Comparison of ENCODE assay signal across 31 cellular contexts in genomic region chr19:53596056-53596455, GRCh38. TPM values are rescaled to one million over a fixed set of nuclear protein-coding genes. Genes with fewer than 3 reads are reported as not detected.
DNase-seq lines count a peak whose midpoint lies in the region; ATAC-seq and TF ChIP-seq lines count a peak whose summit lies in the region.
"Had no signal": no experiment of that assay in that cellular context is flagged by ENCODE, and none has a peak within 500 bp of the region (broad histone marks: within the 10 kb centered on the region; RNA-seq: fewer than 3 reads in every experiment).

No MANE protein-coding gene starts in this region.

- H3K36me3 Mint-ChIP-seq in GM23338 (ENCODE audit: low read depth), result peaks cover 2% of the 10 kb centered on the region; the same call in 1 of the 3 replicates

- H3K18ac ChIP-seq in trophoblast cell (ENCODE audit: low read length), result peak overlapping the region; percentile 68

- peak overlapping the region; percentile 100 for H3K27ac Mint-ChIP-seq in GM23338
- H3K27ac Mint-ChIP-seq: HFFc6 had no signal

- peaks cover 43% of the 10 kb centered on the region for H3F3A ChIP-seq in GM23338 (replicated peaks; ENCODE audit: low read depth)

- H3K4me2 ChIP-seq in GM23338 (peak overlapping the region; percentile 3), trophoblast cell (ENCODE audit: low read length) (no peak overlapping the region)
- H3K4me2 ChIP-seq: A549 had no signal

- peak overlapping the region; percentile 33 for H2BK5ac ChIP-seq in trophoblast cell (ENCODE audit: low read depth, low read length, poor library complexity)

- peak; percentile 10 for ATAC-seq in GM23338
- ATAC-seq in HG03439 (IDR thresholded peaks at IDR 0.05; ENCODE audit: unreplicated experiment), result no peak
- ATAC-seq: A549 had no signal

- H3K27me3 ChIP-seq in GM23338 (ENCODE audit: insufficient read depth) (no peaks in the 10 kb centered on the region), NT2/D1 (ENCODE audit: insufficient read depth, insufficient read length) (no peaks in the 10 kb centered on the region), iPS DF 6.9 (ENCODE audit: control insufficient read depth, insufficient read depth, low read length) (no peaks in the 10 kb centered on the region), trophoblast cell (ENCODE audit: insufficient read depth, low read length) (no peaks in the 10 kb centered on the region)
- H3K27me3 ChIP-seq: SJSA1 had no signal

- H4K12ac ChIP-seq in trophoblast cell (ENCODE audit: low read depth, low read length), result no peak overlapping the region

- no peaks in the 10 kb centered on the region; the same call in 1 of the 2 replicates for H3K9me2 ChIP-seq in GM23338 (ENCODE audit: insufficient read depth)

- H3K79me1 ChIP-seq in trophoblast cell (ENCODE audit: low read length), result peaks cover 52% of the 10 kb centered on the region

- peaks cover 14% of the 10 kb centered on the region; the same call in 2 of the 3 replicates for H3K9me3 Mint-ChIP-seq in GM23338

- H3K27me3 Mint-ChIP-seq in GM23338 (ENCODE audit: insufficient read depth, low read depth, poor library complexity), result peaks cover 18% of the 10 kb centered on the region
- H3K27me3 Mint-ChIP-seq: CD4-positive, alpha-beta memory T cell had no signal

- peak overlapping the region; percentile 81 for H2BK12ac ChIP-seq in trophoblast cell (ENCODE audit: low read length)

- H3K9ac ChIP-seq in NT2/D1 (ENCODE audit: insufficient read length, low read depth) (peak overlapping the region; percentile 74), trophoblast cell (ENCODE audit: low read length) (no peak overlapping the region)

- no peak overlapping the region for H3K4ac ChIP-seq in trophoblast cell (ENCODE audit: low read depth, low read length)

- H4K8ac ChIP-seq in trophoblast cell (ENCODE audit: low read depth, low read length), result peak overlapping the region; percentile 8

- H3K23ac ChIP-seq in trophoblast cell (ENCODE audit: low read length), result no peak overlapping the region

- no peak overlapping the region for H2AFZ ChIP-seq in GM23338
- H2AFZ ChIP-seq in trophoblast cell (ENCODE audit: insufficient read depth, low read length, poor library complexity), result no peak overlapping the region
- H2AFZ ChIP-seq: PC-9 had no signal

- TF ChIP-seq CTCF in GM23338 (conservative IDR thresholded peaks at IDR 0.05; ENCODE audit: low read depth in 2 of 2) (no peak), GM13977 (IDR thresholded peaks at IDR 0.05; ENCODE audit: extremely low read depth, insufficient read depth, missing control alignments) (no peak)

- H3K4me3 Mint-ChIP-seq in GM23338, result peak overlapping the region; percentile 58
- H3K4me3 Mint-ChIP-seq: CD4-positive, alpha-beta memory T cell; HFFc6 had no signal

- no peaks in the 10 kb centered on the region for H4K20me1 ChIP-seq in GM23338 (replicated peaks; ENCODE audit: insufficient read depth)

- H3K4me1 Mint-ChIP-seq in GM23338, result peaks cover 25% of the 10 kb centered on the region
- H3K4me1 Mint-ChIP-seq: CD4-positive, alpha-beta memory T cell had no signal

- H3K79me2 ChIP-seq in GM23338 (replicated peaks; ENCODE audit: insufficient read depth) (no peaks in the 10 kb centered on the region; the same call in 1 of the 2 replicates), trophoblast cell (ENCODE audit: control insufficient read depth, insufficient read depth, low read length, poor library complexity) (peaks cover 4% of the 10 kb centered on the region)

- DNase-seq in GM23338 (ENCODE audit: low spot score), result peak; percentile 73
- DNase-seq in NT2/D1 (ENCODE audit: low read depth, low spot score), result no peak
- no peak for DNase-seq in iPS DF 6.9 (ENCODE audit: low read depth, low spot score)
- no peak for DNase-seq in trophoblast cell
- DNase-seq in GM13977 (ENCODE audit: low spot score), result no peak
- no peak for DNase-seq in activated CD8-positive, alpha-beta memory T cell treated with anti-CD3 and anti-CD28 coated beads for 24 hours
- DNase-seq: C1 segment of cervical spinal cord; CD4-positive, alpha-beta memory T cell; COR-L47; GF-D8; HFFc6; KBM-7; MV-4-11; NCI-H1105; NCI-H1436 treated with DMSO at 0.1 percent for 48 hours; NCI-H187 treated with DMSO at 0.1 percent for 48 hours; NCI-H2107; NCI-H446; NCI-H526; NCI-H82; NK-92 treated with Interleukin-12 subunit alpha and Interleukin-12 subunit beta, amount 100 ng/mL, for 24 hours; PC-9; Right ventricle myocardium superior had no signal

- peak overlapping the region; percentile 13 for H3K4me3 ChIP-seq in GM23338
- peak overlapping the region; percentile 21 for H3K4me3 ChIP-seq in NT2/D1 (ENCODE audit: insufficient read length, low read depth)
- no peak overlapping the region for H3K4me3 ChIP-seq in iPS DF 6.9 (ENCODE audit: low read length)
- no peak overlapping the region for H3K4me3 ChIP-seq in trophoblast cell (ENCODE audit: low read depth, low read length)
- H3K4me3 ChIP-seq: A549, HAP-1, PC-9, SJSA1 had no signal

- peak overlapping the region; percentile 55 for H3K14ac ChIP-seq in trophoblast cell (ENCODE audit: low read length)

- H3K36me3 ChIP-seq in GM23338 (ENCODE audit: insufficient read depth), result no peaks in the 10 kb centered on the region
- H3K36me3 ChIP-seq in NT2/D1 (ENCODE audit: insufficient read depth, insufficient read length, low read length), result no peaks in the 10 kb centered on the region
- no peaks in the 10 kb centered on the region for H3K36me3 ChIP-seq in iPS DF 6.9 (ENCODE audit: control insufficient read depth, insufficient read depth, low read length)
- H3K36me3 ChIP-seq in trophoblast cell (ENCODE audit: control insufficient read depth in 1 of 2, insufficient read depth in 2 of 2, low read length in 2 of 2), result no peaks in the 10 kb centered on the region
- H3K36me3 ChIP-seq: HAP-1, SJSA1 had no signal

- H3K9me3 ChIP-seq in NT2/D1 (ENCODE audit: insufficient read depth, low read length) (no peaks in the 10 kb centered on the region), iPS DF 6.9 (ENCODE audit: control insufficient read depth, insufficient read depth, low read length) (no peaks in the 10 kb centered on the region), trophoblast cell (ENCODE audit: insufficient read depth, low read depth, low read length) (no peaks in the 10 kb centered on the region)
- H3K9me3 ChIP-seq: HAP-1 had no signal

- H3K27ac ChIP-seq in GM23338 (ENCODE audit: low read depth) (peak overlapping the region; percentile 99), iPS DF 6.9 (ENCODE audit: low read length) (peak overlapping the region; percentile 70), trophoblast cell (ENCODE audit: low read depth, low read length) (no peak overlapping the region)
- H3K27ac ChIP-seq: A549, PC-9, SJSA1 had no signal

- peak overlapping the region; percentile 66 for H2BK120ac ChIP-seq in trophoblast cell (ENCODE audit: insufficient read depth, low read length, poor library complexity)

- in situ Hi-C loops in GM13977 (cut with MboI; ENCODE audit: low pct_unique_long_range_greater_than_20kb, low sequenced_read_pairs, unreplicated experiment), result no loop called here

- no CpG with 5 or more reads among the region's 9 CpGs for WGBS in iPS DF 6.9 (ENCODE audit: insufficient coverage, insufficient read length)
- WGBS in trophoblast cell (ENCODE audit: extremely low coverage, insufficient coverage, insufficient read length), result no CpG with 5 or more reads among the region's 9 CpGs

- H2AK5ac ChIP-seq in trophoblast cell (ENCODE audit: low read length), result peak overlapping the region; percentile 17

- H3K4me1 ChIP-seq in GM23338 (ENCODE audit: insufficient read depth), result peaks cover 20% of the 10 kb centered on the region
- peaks cover 19% of the 10 kb centered on the region for H3K4me1 ChIP-seq in NT2/D1 (ENCODE audit: insufficient read depth, insufficient read length)
- peaks cover 7% of the 10 kb centered on the region for H3K4me1 ChIP-seq in iPS DF 6.9 (ENCODE audit: control insufficient read depth, insufficient read depth, low read length)
- peaks cover 13 to 14% of the 10 kb centered on the region in 2 experiments for H3K4me1 ChIP-seq in trophoblast cell (ENCODE audit: control insufficient read depth in 1 of 2, insufficient read depth in 2 of 2, low read length in 2 of 2)
- H3K4me1 ChIP-seq: A549, HAP-1, SJSA1 had no signal

- H4K91ac ChIP-seq in trophoblast cell (ENCODE audit: low read depth, low read length), result peak overlapping the region; percentile 92

TF ChIP-seq in GM23338, 12 proteins besides CTCF, POLR2A, EP300 and RAD21 (continues in another document):
- TF ChIP-seq EZH2 (IDR thresholded peaks at IDR 0.05; ENCODE audit: low read depth, unreplicated experiment), result no peak
- TF ChIP-seq EZH2phosphoT487 (IDR thresholded peaks at IDR 0.05; ENCODE audit: unreplicated experiment), result no peak
- TF ChIP-seq JUNB (IDR thresholded peaks at IDR 0.05; ENCODE audit: unreplicated experiment), result no peak
- TF ChIP-seq ZNF114 (CRISPR knock-in tag; IDR thresholded peaks at IDR 0.05), result no peak
- no peak for TF ChIP-seq NANOG (IDR thresholded peaks at IDR 0.05; ENCODE audit: borderline replicate concordance)
- no peak; the same call in 1 of the 2 replicates for TF ChIP-seq POLR2AphosphoS5 (IDR thresholded peaks at IDR 0.05; ENCODE audit: low read depth)

RNA-seq across cellular contexts. Expression of gene DPRX, which starts 35.7 kb away (rescaled TPM):
- not detected in 2 replicates for total RNA-seq in GM23338 (2014; rRNA removed; shearing (Covaris generic))
- not detected in 2 replicates for polyA plus RNA-seq in GM23338 (2016; fragmentation: Nextera tagmentation; extraction: Ambion mirVana)
- polyA plus RNA-seq in trophoblast cell (2013), result 0.29 and 0.43 TPM in 2 replicates
- total RNA-seq: CD4-positive, alpha-beta memory T cell; HFFc6; HT-29; LHCN-M2; MCF 10A; PC-9; Right ventricle myocardium superior; RPMI7951; SJSA1 had no signal
- polyA plus RNA-seq: A549; CD4-positive, alpha-beta memory T cell had no signal

RNA-seq across cellular contexts. Expression of gene ZNF331, which starts 58.1 kb away (rescaled TPM):
- 33.7 and 36.2 TPM in 2 replicates for total RNA-seq in GM23338 (2014; rRNA removed; shearing (Covaris generic))
- polyA plus RNA-seq in GM23338 (2016; fragmentation: Nextera tagmentation; extraction: Ambion mirVana), result 32.7 and 46.5 TPM in 2 replicates
- 22.2 and 23.3 TPM in 2 replicates for polyA plus RNA-seq in trophoblast cell (2013)

Comparison
In these comparisons a context has a peak if more than half of its experiments do, and no peak if none do; other contexts are left out.
1. H3K4me3 ChIP-seq: peak in GM23338 (single experiment) and NT2/D1 (single experiment); none in iPS DF 6.9 (single experiment) and trophoblast cell (single experiment).